Comparison of ENCODE assay signal across 8 cellular contexts in genomic region chr15:90557651-90558084, GRCh38. TPM values are rescaled to one million over a fixed set of nuclear protein-coding genes. Genes with fewer than 3 reads are reported as not detected.
A peak's percentile ranks its signal among the peaks of the same experiment; 100 is the strongest.
DNase-seq lines count a peak whose midpoint lies in the region; ATAC-seq, FAIRE-seq and TF ChIP-seq lines count a peak whose summit lies in the region.

No MANE protein-coding gene starts in this region.

- H3K4me3 Mint-ChIP-seq in stimulated activated naive CD8-positive, alpha-beta T cell treated with anti-CD3 and anti-CD28 coated beads, Interleukin-15, amount 100 ng/mL, for 72 hours = peak overlapping the region; percentile 71 to 73

- no peaks in the 10 kb centered on the region for H3K36me3 ChIP-seq in MG63

- no peaks in the 10 kb centered on the region for H3K27me3 ChIP-seq in MG63

- peak overlapping the region in 1 of 2 donors; percentile 91 for H3K27ac Mint-ChIP-seq in stimulated activated naive CD8-positive, alpha-beta T cell treated with anti-CD3 and anti-CD28 coated beads, Interleukin-15, amount 100 ng/mL, for 72 hours

- ATAC-seq in stimulated activated naive CD8-positive, alpha-beta T cell treated with anti-CD3 and anti-CD28 coated beads, Interleukin-15, amount 100 ng/mL, for 72 hours = peak; percentile 29
- ATAC-seq in GM21447 (IDR thresholded peaks at IDR 0.05; ENCODE audit: unreplicated experiment) = no peak

- H3K9me3 ChIP-seq in MG63 = no peaks in the 10 kb centered on the region

- DNase-seq in MG63 (peak; percentile 15), astrocyte of the hippocampus (ENCODE audit: low read depth, low spot score) (peak; percentile 91), middle frontal gyrus (ENCODE audit: extremely low spot score, low spot score) (no peak), D721Med (ENCODE audit: insufficient read length, low spot score) (no peak)
- DNase-seq in stimulated activated naive CD8-positive, alpha-beta T cell treated with anti-CD3 and anti-CD28 coated beads, Interleukin-15, amount 100 ng/mL, for 72 hours = no peak
- DNase-seq in activated CD8-positive, alpha-beta memory T cell treated with anti-CD3 and anti-CD28 coated beads, Interleukin-2, amount 50 U/mL, for 4 hours = no peak

- H3K27me3 Mint-ChIP-seq in stimulated activated naive CD8-positive, alpha-beta T cell treated with anti-CD3 and anti-CD28 coated beads, Interleukin-15, amount 100 ng/mL, for 72 hours = no peaks in the 10 kb centered on the region

- H3K4me1 Mint-ChIP-seq in stimulated activated naive CD8-positive, alpha-beta T cell treated with anti-CD3 and anti-CD28 coated beads, Interleukin-15, amount 100 ng/mL, for 72 hours = peaks cover 74% of the 10 kb centered on the region

- no peaks in the 10 kb centered on the region for H3K9me3 Mint-ChIP-seq in stimulated activated naive CD8-positive, alpha-beta T cell treated with anti-CD3 and anti-CD28 coated beads, Interleukin-15, amount 100 ng/mL, for 72 hours

- TF ChIP-seq CTCF in D721Med (IDR thresholded peaks at IDR 0.05; ENCODE audit: insufficient read depth, missing control alignments) = no peak

- H3K4me3 ChIP-seq in MG63 = no peak overlapping the region

- FAIRE-seq in islet of Langerhans (lab: Jason Lieb, UNC) (peak; percentile 78), D721Med (lab: Jason Lieb, UNC) (no peak)

RNA-seq across cellular contexts. Expression of gene CRTC3, which starts 27.9 kb away (rescaled TPM):
- 3.8 and 5.6 TPM in 2 replicates for total RNA-seq in MG63 (2014; rRNA removed; shearing (Covaris generic); ENCODE audit: low replicate concordance)

Comparison
In these comparisons a context has a peak if more than half of its experiments do, and no peak if none do; other contexts are left out.
1. DNase-seq: peak in MG63 (single experiment) and astrocyte of the hippocampus (single experiment); none in stimulated activated naive CD8-positive, alpha-beta T cell treated with anti-CD3 and anti-CD28 coated beads, Interleukin-15, amount 100 ng/mL, for 72 hours (0 of 2), middle frontal gyrus (single experiment), activated CD8-positive, alpha-beta memory T cell treated with anti-CD3 and anti-CD28 coated beads, Interleukin-2, amount 50 U/mL, for 4 hours (single experiment) and D721Med (single experiment).